In the genomic region with DNA sequence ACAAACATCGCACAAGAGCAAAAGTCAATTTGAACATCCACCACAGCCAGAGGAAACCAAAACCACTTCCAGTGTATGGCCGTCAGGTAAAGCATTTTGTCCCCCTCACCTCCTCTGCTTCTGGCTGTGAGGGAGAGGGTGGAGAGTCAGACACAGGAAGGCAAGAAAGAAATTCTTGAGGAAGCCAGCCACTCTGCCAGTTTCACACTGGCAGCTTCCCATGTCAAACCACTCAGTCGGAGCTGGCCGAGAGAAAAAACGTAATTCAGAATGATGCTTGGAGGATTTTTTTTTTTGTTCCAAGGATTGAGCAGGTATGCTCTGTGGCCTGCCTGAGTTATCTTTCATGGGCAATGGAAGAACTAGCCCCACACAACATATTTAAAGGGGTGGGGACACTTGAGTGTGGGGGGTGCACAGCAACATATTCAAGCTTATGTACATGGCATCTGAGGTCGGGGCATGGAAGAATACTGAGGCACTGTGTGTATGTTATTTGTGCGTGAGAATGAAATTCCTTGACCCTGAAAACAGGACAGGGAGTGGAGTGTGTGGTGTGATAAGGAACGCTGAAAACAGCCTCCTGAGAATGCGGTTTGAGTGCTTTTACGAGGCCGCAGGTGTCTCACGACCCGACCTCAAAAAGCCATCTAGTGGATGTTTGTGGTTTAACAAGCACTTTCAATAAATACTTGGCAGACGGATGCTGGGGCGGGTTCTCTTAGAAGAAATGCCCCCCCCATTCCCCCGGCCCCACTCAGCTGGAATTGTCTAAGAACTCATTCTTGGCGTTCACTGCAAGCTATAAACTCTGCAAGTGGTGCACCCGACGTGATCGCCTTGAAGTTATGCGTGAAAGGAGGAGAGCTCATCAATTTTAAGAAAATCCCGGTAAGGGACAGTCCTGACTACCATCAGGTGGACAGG, we compare ENCODE assay signal across 8 cellular contexts. TPM values are rescaled to one million over a fixed set of nuclear protein-coding genes. Genes with fewer than 3 reads are reported as not detected.
DNase-seq lines count a peak whose midpoint lies in the region; ATAC-seq and TF ChIP-seq lines count a peak whose summit lies in the region.

No MANE protein-coding gene starts in this region.

- no peaks in the 10 kb centered on the region for H3K9me3 Mint-ChIP-seq in nephron progenitor cell

- H3K36me3 Mint-ChIP-seq in nephron progenitor cell (ENCODE audit: low read depth) = no peaks in the 10 kb centered on the region

- H3K9me3 ChIP-seq in esophagus muscularis mucosa = no peaks in the 10 kb centered on the region
- H3K9me3 ChIP-seq in testis = no peaks in the 10 kb centered on the region

- TF ChIP-seq CTCF in esophagus muscularis mucosa (IDR thresholded peaks at IDR 0.05) = peak; percentile 58 to 74 (median 70)
- peak; percentile 57 for TF ChIP-seq CTCF in nephron progenitor cell (IDR thresholded peaks at IDR 0.05)
- TF ChIP-seq CTCF in testis (IDR thresholded peaks at IDR 0.05) = peak; percentile 49 to 73 (median 67)

- TF ChIP-seq EP300 in esophagus muscularis mucosa (IDR thresholded peaks at IDR 0.05) = no peak

- H3K36me3 ChIP-seq in esophagus muscularis mucosa (no peaks in the 10 kb centered on the region), testis (ENCODE audit: low read depth, missing control alignments) (no peaks in the 10 kb centered on the region)

- no peak for TF ChIP-seq POLR2A in esophagus muscularis mucosa (IDR thresholded peaks at IDR 0.05; ENCODE audit: low read depth)
- no peak for TF ChIP-seq POLR2A in testis (IDR thresholded peaks at IDR 0.05)

- H3K4me1 ChIP-seq in esophagus muscularis mucosa = peaks cover 9 to 15% (median 10%) of the 10 kb centered on the region in 4 donors
- H3K4me1 ChIP-seq in testis = peaks cover 10% of the 10 kb centered on the region

- peak overlapping the region in 2 of 4 donors; percentile 1 to 23 for H3K4me3 ChIP-seq in esophagus muscularis mucosa
- H3K4me3 ChIP-seq in testis = no peak overlapping the region

- H3K27ac ChIP-seq in esophagus muscularis mucosa (replicated peaks in 1 of 4) (no peak overlapping the region), testis (no peak overlapping the region)

- ATAC-seq in GM21737 (IDR thresholded peaks at IDR 0.05; ENCODE audit: unreplicated experiment) = no peak

- 17% methylated on average over 22 of the region's 22 CpGs for WGBS in esophagus muscularis mucosa
- WGBS in testis, 2 donors = 31 to 33% methylated on average over 22 of the region's 22 CpGs

- DNase-seq in DMS79 treated with DMSO at 0.1 percent for 48 hours (lab: John Stamatoyannopoulos, UW) (peak; percentile 94), KG1 (lab: John Stamatoyannopoulos, UW) (peak; percentile 43), OCI-M1 (lab: John Stamatoyannopoulos, UW) (peak; percentile 94), activated T-cell treated with anti-CD3 and anti-CD28 coated beads for 24 hours (ENCODE audit: low read depth) (peak; percentile 50), esophagus muscularis mucosa (ENCODE audit: extremely low spot score) (no peak), nephron progenitor cell (peak; percentile 57), testis (peak; percentile 81)

- no peak overlapping the region for H3K27ac Mint-ChIP-seq in nephron progenitor cell

- H3K4me3 Mint-ChIP-seq in nephron progenitor cell = no peak overlapping the region

- peaks cover 32% of the 10 kb centered on the region for H3K4me1 Mint-ChIP-seq in nephron progenitor cell

- H3K27me3 ChIP-seq in esophagus muscularis mucosa (no peaks in the 10 kb centered on the region), testis (no peaks in the 10 kb centered on the region)

- H3K27me3 Mint-ChIP-seq in nephron progenitor cell (ENCODE audit: low read depth, poor library complexity) = peaks cover 17% of the 10 kb centered on the region

- intact Hi-C loops in esophagus muscularis mucosa (cut with DNase I) (no loop called here), testis (cut with DNase I; ENCODE audit: low total_unique reads) (no loop called here)

RNA-seq across cellular contexts. Expression of gene DAXX, which starts 22.3 kb away (rescaled TPM):
- total RNA-seq in esophagus muscularis mucosa = 10 to 100 TPM; 29.5 to 51.1 (median 40.9) TPM
- total RNA-seq in testis = 10 to 100 TPM; 61.8 to 75.3 TPM
- polyA plus RNA-seq in testis (ENCODE audit: insufficient read depth, low read depth, low replicate concordance) = 118 TPM

RNA-seq across cellular contexts. Expression of gene ZBTB22, which starts 27.5 kb away (rescaled TPM):
- total RNA-seq in esophagus muscularis mucosa (10 to 100 TPM; 12.9 to 24.2 (median 15.8) TPM), testis (10 to 100 TPM; 13.4 to 17.1 TPM)
- polyA plus RNA-seq in testis (ENCODE audit: insufficient read depth, low read depth, low replicate concordance) = 15.2 TPM

RNA-seq across cellular contexts. Expression of gene TAPBP, which starts 31.2 kb away (rescaled TPM):
- total RNA-seq in esophagus muscularis mucosa (100 to 1,000 TPM in 1 of 4 donors, 10 to 100 TPM in 3; 69.8 to 150 (median 86.6) TPM), testis (100 to 1,000 TPM in 1 of 2 donors, 10 to 100 TPM in 1; 76.5 to 128 TPM)
- polyA plus RNA-seq in testis (ENCODE audit: insufficient read depth, low read depth, low replicate concordance) = 34.6 TPM

RNA-seq across cellular contexts. Expression of gene RGL2, which starts 46.3 kb away (rescaled TPM):
- total RNA-seq in esophagus muscularis mucosa = 10 to 100 TPM; 38.2 to 89.3 (median 65.3) TPM
- 10 to 100 TPM; 42.8 to 46.2 TPM for total RNA-seq in testis
- polyA plus RNA-seq in testis (ENCODE audit: insufficient read depth, low read depth, low replicate concordance) = 52.7 TPM

RNA-seq across cellular contexts. Expression of gene KIFC1, which starts 46.6 kb away (rescaled TPM):
- 1 to 10 TPM in 1 of 4 donors, under 1 TPM in 2, not detected in 1; 0.39 to 1.1 (median 0.42) TPM for total RNA-seq in esophagus muscularis mucosa
- 10 to 100 TPM; 19.8 to 22.5 TPM for total RNA-seq in testis
- 20.2 TPM for polyA plus RNA-seq in testis (ENCODE audit: insufficient read depth, low read depth, low replicate concordance)
